ENCODE assay signal across 1 cellular context in genomic region chr13:93201992-93202558, GRCh38.
TF ChIP-seq lines count a peak whose summit lies in the region.

No MANE protein-coding gene starts in this region.

TF ChIP-seq in HepG2, 621 proteins besides CTCF, POLR2A, EP300 and RAD21 (continued from another document and continues in another):
- TF ChIP-seq, protein P1, sequence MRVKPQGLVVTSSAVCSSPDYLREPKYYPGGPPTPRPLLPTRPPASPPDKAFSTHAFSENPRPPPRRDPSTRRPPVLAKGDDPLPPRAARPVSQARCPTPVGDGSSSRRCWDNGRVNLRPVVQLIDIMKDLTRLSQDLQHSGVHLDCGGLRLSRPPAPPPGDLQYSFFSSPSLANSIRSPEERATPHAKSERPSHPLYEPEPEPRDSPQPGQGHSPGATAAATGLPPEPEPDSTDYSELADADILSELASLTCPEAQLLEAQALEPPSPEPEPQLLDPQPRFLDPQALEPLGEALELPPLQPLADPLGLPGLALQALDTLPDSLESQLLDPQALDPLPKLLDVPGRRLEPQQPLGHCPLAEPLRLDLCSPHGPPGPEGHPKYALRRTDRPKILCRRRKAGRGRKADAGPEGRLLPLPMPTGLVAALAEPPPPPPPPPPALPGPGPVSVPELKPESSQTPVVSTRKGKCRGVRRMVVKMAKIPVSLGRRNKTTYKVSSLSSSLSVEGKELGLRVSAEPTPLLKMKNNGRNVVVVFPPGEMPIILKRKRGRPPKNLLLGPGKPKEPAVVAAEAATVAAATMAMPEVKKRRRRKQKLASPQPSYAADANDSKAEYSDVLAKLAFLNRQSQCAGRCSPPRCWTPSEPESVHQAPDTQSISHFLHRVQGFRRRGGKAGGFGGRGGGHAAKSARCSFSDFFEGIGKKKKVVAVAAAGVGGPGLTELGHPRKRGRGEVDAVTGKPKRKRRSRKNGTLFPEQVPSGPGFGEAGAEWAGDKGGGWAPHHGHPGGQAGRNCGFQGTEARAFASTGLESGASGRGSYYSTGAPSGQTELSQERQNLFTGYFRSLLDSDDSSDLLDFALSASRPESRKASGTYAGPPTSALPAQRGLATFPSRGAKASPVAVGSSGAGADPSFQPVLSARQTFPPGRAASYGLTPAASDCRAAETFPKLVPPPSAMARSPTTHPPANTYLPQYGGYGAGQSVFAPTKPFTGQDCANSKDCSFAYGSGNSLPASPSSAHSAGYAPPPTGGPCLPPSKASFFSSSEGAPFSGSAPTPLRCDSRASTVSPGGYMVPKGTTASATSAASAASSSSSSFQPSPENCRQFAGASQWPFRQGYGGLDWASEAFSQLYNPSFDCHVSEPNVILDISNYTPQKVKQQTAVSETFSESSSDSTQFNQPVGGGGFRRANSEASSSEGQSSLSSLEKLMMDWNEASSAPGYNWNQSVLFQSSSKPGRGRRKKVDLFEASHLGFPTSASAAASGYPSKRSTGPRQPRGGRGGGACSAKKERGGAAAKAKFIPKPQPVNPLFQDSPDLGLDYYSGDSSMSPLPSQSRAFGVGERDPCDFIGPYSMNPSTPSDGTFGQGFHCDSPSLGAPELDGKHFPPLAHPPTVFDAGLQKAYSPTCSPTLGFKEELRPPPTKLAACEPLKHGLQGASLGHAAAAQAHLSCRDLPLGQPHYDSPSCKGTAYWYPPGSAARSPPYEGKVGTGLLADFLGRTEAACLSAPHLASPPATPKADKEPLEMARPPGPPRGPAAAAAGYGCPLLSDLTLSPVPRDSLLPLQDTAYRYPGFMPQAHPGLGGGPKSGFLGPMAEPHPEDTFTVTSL (CRISPR knock-in tag; IDR thresholded peaks at IDR 0.05; ENCODE audit: borderline replicate concordance) = peak; percentile 90; the same call in 1 of the 2 replicates
- no peak for TF ChIP-seq SAFB2 (CRISPR knock-in tag; IDR thresholded peaks at IDR 0.05; ENCODE audit: borderline replicate concordance, low read depth)
- TF ChIP-seq, protein P2, sequence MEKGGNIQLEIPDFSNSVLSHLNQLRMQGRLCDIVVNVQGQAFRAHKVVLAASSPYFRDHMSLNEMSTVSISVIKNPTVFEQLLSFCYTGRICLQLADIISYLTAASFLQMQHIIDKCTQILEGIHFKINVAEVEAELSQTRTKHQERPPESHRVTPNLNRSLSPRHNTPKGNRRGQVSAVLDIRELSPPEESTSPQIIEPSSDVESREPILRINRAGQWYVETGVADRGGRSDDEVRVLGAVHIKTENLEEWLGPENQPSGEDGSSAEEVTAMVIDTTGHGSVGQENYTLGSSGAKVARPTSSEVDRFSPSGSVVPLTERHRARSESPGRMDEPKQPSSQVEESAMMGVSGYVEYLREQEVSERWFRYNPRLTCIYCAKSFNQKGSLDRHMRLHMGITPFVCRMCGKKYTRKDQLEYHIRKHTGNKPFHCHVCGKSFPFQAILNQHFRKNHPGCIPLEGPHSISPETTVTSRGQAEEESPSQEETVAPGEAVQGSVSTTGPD (CRISPR knock-in tag; IDR thresholded peaks at IDR 0.05) = no peak
- peak; percentile 81 for TF ChIP-seq HNF4A (CRISPR knock-in tag; IDR thresholded peaks at IDR 0.05)
- no peak for TF ChIP-seq PRPF4 (IDR thresholded peaks at IDR 0.05; ENCODE audit: low read depth, low read length, poor library complexity, severe bottlenecking)
- no peak for TF ChIP-seq KAT2B (IDR thresholded peaks at IDR 0.05; ENCODE audit: borderline replicate concordance, low read depth, low read length)
- TF ChIP-seq ZKSCAN5 (CRISPR knock-in tag; IDR thresholded peaks at IDR 0.05) = no peak
- TF ChIP-seq POLR2G (IDR thresholded peaks at IDR 0.05; ENCODE audit: low read depth, low read length) = no peak
- no peak for TF ChIP-seq NFE2L1 (CRISPR knock-in tag; IDR thresholded peaks at IDR 0.05; ENCODE audit: borderline replicate concordance)
- no peak for TF ChIP-seq ZNF501 (CRISPR knock-in tag; IDR thresholded peaks at IDR 0.05)
- no peak for TF ChIP-seq ZBTB49 (CRISPR knock-in tag; IDR thresholded peaks at IDR 0.05; ENCODE audit: borderline replicate concordance)
- TF ChIP-seq THAP11 (CRISPR knock-in tag; IDR thresholded peaks at IDR 0.05) = peak; percentile 41; the same call in 1 of the 2 replicates
- TF ChIP-seq MTA1 (CRISPR knock-in tag; IDR thresholded peaks at IDR 0.05; ENCODE audit: borderline replicate concordance) = no peak
- TF ChIP-seq, protein P3, sequence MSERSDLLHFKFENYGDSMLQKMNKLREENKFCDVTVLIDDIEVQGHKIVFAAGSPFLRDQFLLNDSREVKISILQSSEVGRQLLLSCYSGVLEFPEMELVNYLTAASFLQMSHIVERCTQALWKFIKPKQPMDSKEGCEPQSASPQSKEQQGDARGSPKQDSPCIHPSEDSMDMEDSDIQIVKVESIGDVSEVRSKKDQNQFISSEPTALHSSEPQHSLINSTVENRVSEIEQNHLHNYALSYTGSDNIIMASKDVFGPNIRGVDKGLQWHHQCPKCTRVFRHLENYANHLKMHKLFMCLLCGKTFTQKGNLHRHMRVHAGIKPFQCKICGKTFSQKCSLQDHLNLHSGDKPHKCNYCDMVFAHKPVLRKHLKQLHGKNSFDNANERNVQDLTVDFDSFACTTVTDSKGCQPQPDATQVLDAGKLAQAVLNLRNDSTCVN (CRISPR knock-in tag; IDR thresholded peaks at IDR 0.05; ENCODE audit: borderline replicate concordance) = no peak
- no peak for TF ChIP-seq THAP9 (CRISPR knock-in tag; IDR thresholded peaks at IDR 0.05; ENCODE audit: borderline replicate concordance)
- TF ChIP-seq ZNF333 (CRISPR knock-in tag; IDR thresholded peaks at IDR 0.05; ENCODE audit: borderline replicate concordance) = no peak
- TF ChIP-seq, protein P4, sequence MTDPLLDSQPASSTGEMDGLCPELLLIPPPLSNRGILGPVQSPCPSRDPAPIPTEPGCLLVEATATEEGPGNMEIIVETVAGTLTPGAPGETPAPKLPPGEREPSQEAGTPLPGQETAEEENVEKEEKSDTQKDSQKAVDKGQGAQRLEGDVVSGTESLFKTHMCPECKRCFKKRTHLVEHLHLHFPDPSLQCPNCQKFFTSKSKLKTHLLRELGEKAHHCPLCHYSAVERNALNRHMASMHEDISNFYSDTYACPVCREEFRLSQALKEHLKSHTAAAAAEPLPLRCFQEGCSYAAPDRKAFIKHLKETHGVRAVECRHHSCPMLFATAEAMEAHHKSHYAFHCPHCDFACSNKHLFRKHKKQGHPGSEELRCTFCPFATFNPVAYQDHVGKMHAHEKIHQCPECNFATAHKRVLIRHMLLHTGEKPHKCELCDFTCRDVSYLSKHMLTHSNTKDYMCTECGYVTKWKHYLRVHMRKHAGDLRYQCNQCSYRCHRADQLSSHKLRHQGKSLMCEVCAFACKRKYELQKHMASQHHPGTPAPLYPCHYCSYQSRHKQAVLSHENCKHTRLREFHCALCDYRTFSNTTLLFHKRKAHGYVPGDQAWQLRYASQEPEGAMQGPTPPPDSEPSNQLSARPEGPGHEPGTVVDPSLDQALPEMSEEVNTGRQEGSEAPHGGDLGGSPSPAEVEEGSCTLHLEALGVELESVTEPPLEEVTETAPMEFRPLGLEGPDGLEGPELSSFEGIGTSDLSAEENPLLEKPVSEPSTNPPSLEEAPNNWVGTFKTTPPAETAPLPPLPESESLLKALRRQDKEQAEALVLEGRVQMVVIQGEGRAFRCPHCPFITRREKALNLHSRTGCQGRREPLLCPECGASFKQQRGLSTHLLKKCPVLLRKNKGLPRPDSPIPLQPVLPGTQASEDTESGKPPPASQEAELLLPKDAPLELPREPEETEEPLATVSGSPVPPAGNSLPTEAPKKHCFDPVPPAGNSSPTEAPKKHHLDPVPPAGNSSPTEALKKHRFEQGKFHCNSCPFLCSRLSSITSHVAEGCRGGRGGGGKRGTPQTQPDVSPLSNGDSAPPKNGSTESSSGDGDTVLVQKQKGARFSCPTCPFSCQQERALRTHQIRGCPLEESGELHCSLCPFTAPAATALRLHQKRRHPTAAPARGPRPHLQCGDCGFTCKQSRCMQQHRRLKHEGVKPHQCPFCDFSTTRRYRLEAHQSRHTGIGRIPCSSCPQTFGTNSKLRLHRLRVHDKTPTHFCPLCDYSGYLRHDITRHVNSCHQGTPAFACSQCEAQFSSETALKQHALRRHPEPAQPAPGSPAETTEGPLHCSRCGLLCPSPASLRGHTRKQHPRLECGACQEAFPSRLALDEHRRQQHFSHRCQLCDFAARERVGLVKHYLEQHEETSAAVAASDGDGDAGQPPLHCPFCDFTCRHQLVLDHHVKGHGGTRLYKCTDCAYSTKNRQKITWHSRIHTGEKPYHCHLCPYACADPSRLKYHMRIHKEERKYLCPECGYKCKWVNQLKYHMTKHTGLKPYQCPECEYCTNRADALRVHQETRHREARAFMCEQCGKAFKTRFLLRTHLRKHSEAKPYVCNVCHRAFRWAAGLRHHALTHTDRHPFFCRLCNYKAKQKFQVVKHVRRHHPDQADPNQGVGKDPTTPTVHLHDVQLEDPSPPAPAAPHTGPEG (CRISPR knock-in tag; IDR thresholded peaks at IDR 0.05) = no peak
- no peak for TF ChIP-seq ZFP62 (CRISPR knock-in tag; IDR thresholded peaks at IDR 0.05)
- TF ChIP-seq KDM4B (CRISPR knock-in tag; IDR thresholded peaks at IDR 0.05) = no peak
- TF ChIP-seq SUZ12 (IDR thresholded peaks at IDR 0.05; ENCODE audit: low read depth, low read length) = no peak
- peak; percentile 87 for TF ChIP-seq POGZ (CRISPR knock-in tag; IDR thresholded peaks at IDR 0.05)
- TF ChIP-seq TFAP4 (IDR thresholded peaks at IDR 0.05; ENCODE audit: borderline replicate concordance, low read depth) = no peak
- no peak for TF ChIP-seq AGO1 (IDR thresholded peaks at IDR 0.05; ENCODE audit: low read depth, low read length, poor library complexity, severe bottlenecking)
- peak; percentile 58; the same call in 1 of the 2 replicates for TF ChIP-seq MBD4 (IDR thresholded peaks at IDR 0.05; ENCODE audit: borderline replicate concordance, low read length)
- no peak for TF ChIP-seq ZNF737 (CRISPR knock-in tag; IDR thresholded peaks at IDR 0.05; ENCODE audit: borderline replicate concordance)
- no peak for TF ChIP-seq ZMYM3 (CRISPR knock-in tag; IDR thresholded peaks at IDR 0.05)
- TF ChIP-seq ETS1 (CRISPR knock-in tag; IDR thresholded peaks at IDR 0.05) = no peak
- TF ChIP-seq DMTF1 (CRISPR knock-in tag; IDR thresholded peaks at IDR 0.05) = no peak
- TF ChIP-seq GATAD1 (CRISPR knock-in tag; IDR thresholded peaks at IDR 0.05) = no peak
- TF ChIP-seq ELF4 (CRISPR knock-in tag; IDR thresholded peaks at IDR 0.05; ENCODE audit: borderline replicate concordance) = no peak
- no peak for TF ChIP-seq ETV6 (CRISPR knock-in tag; conservative IDR thresholded peaks at IDR 0.05)
- TF ChIP-seq ZBTB3 (CRISPR knock-in tag; IDR thresholded peaks at IDR 0.05; ENCODE audit: borderline replicate concordance, low read depth) = no peak
